In the genomic region with DNA sequence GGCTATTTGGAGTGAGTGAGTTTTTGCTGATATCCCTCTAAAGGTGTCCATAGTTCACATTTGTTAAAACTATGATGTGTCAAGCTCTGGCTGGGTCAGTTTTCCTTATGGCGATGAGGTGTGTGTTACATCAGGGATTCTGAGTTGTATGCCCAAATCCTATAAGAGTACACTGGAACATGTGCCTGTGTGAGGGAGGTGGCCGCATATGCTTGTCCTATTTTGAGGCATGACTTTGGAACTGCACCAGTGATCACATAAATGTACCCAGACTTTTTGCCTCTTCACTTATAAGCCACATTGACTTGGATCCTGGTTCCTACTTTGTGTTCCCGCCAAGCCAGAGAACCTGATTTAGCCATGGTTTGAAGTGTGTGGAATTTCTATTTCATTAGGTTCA, we compare ENCODE assay signal across 21 cellular contexts.
DNase-seq lines count a peak whose midpoint lies in the region; ATAC-seq, FAIRE-seq and TF ChIP-seq lines count a peak whose summit lies in the region.
"Had no signal": no experiment of that assay in that cellular context is flagged by ENCODE, and none has a peak within 500 bp of the region (broad histone marks: within the 10 kb centered on the region; RNA-seq: fewer than 3 reads in every experiment).

No MANE protein-coding gene starts in this region.

- no peaks in the 10 kb centered on the region for H3K79me2 ChIP-seq in parathyroid adenoma

- H3K4me1 Mint-ChIP-seq in WTC11, result peaks cover 7% of the 10 kb centered on the region
- H3K4me1 Mint-ChIP-seq: B cell had no signal

- no peak overlapping the region for H3K27ac Mint-ChIP-seq in WTC11
- H3K27ac Mint-ChIP-seq: B cell; CD4-positive, alpha-beta T cell; CD8-positive, alpha-beta T cell had no signal

- H3K27me3 ChIP-seq in bronchial epithelial cell (ENCODE audit: control insufficient read depth, insufficient read depth, low read length) (no peaks in the 10 kb centered on the region), parathyroid adenoma (ENCODE audit: control insufficient read depth, insufficient read depth, low read length) (no peaks in the 10 kb centered on the region)
- H3K27me3 ChIP-seq: BLaER1 treated with 17β-estradiol and CSF1 and Interleukin-3, amounts not matched to agents 10 nM and 100 nM had no signal

- H3K4me2 ChIP-seq in parathyroid adenoma (ENCODE audit: low read length), result peak overlapping the region; percentile 23
- H3K4me2 ChIP-seq: A549; BLaER1 treated with 17β-estradiol and CSF1 and Interleukin-3, amounts not matched to agents 10 nM and 100 nM had no signal

- no peak for DNase-seq in bronchial epithelial cell (ENCODE audit: low read depth)
- peak; percentile 22 for DNase-seq in inferior parietal cortex (ENCODE audit: extremely low spot score)
- no peak for DNase-seq in WTC11 (ENCODE audit: low spot score)
- DNase-seq: AML-193; Caco-2; Calu3; CD4-positive, alpha-beta T cell; CD8-positive, alpha-beta T cell; GF-D8 had no signal

- FAIRE-seq in bronchial epithelial cell (lab: Jason Lieb, UNC), result peak; percentile 7
- FAIRE-seq: A549, D721Med, G401.6, GM12891, GM19239 had no signal

- H3K4me1 ChIP-seq in parathyroid adenoma, result peaks cover 23% of the 10 kb centered on the region
- H3K4me1 ChIP-seq: A549, Caco-2 had no signal

- peak overlapping the region; percentile 75 for H3K27ac ChIP-seq in parathyroid adenoma
- H3K27ac ChIP-seq: 22Rv1; A549; BLaER1 treated with 17β-estradiol and CSF1 and Interleukin-3, amounts not matched to agents 10 nM and 100 nM; C4-2B had no signal

- H3K4me3 ChIP-seq in bronchial epithelial cell (ENCODE audit: low read depth, low read length), result no peak overlapping the region
- H3K4me3 ChIP-seq in parathyroid adenoma (ENCODE audit: low read depth, low read length), result no peak overlapping the region
- H3K4me3 ChIP-seq: A549; BLaER1 treated with 17β-estradiol and CSF1 and Interleukin-3, amounts not matched to agents 10 nM and 100 nM had no signal

- TF ChIP-seq CTCF in bronchial epithelial cell (IDR thresholded peaks at IDR 0.05; ENCODE audit: insufficient read depth, low read length, severe bottlenecking), result no peak
- no peak for TF ChIP-seq CTCF in parathyroid adenoma (IDR thresholded peaks at IDR 0.05)
- TF ChIP-seq CTCF in WTC11 (IDR thresholded peaks at IDR 0.05), result no peak

- H3K36me3 ChIP-seq in bronchial epithelial cell (ENCODE audit: control insufficient read depth, insufficient read depth, low read length), result no peaks in the 10 kb centered on the region
- no peaks in the 10 kb centered on the region for H3K36me3 ChIP-seq in parathyroid adenoma (ENCODE audit: control insufficient read depth, insufficient read depth, low read length)
- H3K36me3 ChIP-seq: BLaER1 treated with 17β-estradiol and CSF1 and Interleukin-3, amounts not matched to agents 10 nM and 100 nM had no signal

- POLR2A ChIA-PET in WTC11 (lab: Charles Lee), result no interaction called here

- H3K9me3 Mint-ChIP-seq in WTC11, result peaks cover under 1% of the 10 kb centered on the region; the same call in 1 of the 2 replicates
- H3K9me3 Mint-ChIP-seq: CD4-positive, alpha-beta T cell; CD8-positive, alpha-beta T cell had no signal

- H3K4me3 Mint-ChIP-seq in WTC11, result no peak overlapping the region
- H3K4me3 Mint-ChIP-seq: B cell; CD4-positive, alpha-beta T cell; CD8-positive, alpha-beta T cell had no signal

- H3K9ac ChIP-seq in parathyroid adenoma, result no peak overlapping the region
- H3K9ac ChIP-seq: BLaER1 treated with 17β-estradiol and CSF1 and Interleukin-3, amounts not matched to agents 10 nM and 100 nM had no signal

- no peaks in the 10 kb centered on the region for H3K27me3 Mint-ChIP-seq in WTC11 (ENCODE audit: low read depth)
- H3K27me3 Mint-ChIP-seq: B cell; CD4-positive, alpha-beta T cell had no signal

- ATAC-seq in HG03457 (IDR thresholded peaks at IDR 0.05; ENCODE audit: unreplicated experiment) (no peak), WTC11 (no peak), HG02981 (IDR thresholded peaks at IDR 0.05; ENCODE audit: unreplicated experiment) (no peak)
- ATAC-seq: A549; CD8-positive, alpha-beta T cell had no signal

- no peaks in the 10 kb centered on the region for H3K9me3 ChIP-seq in parathyroid adenoma (ENCODE audit: control insufficient read depth, low read length)
- H3K9me3 ChIP-seq: A549; BLaER1 treated with 17β-estradiol and CSF1 and Interleukin-3, amounts not matched to agents 10 nM and 100 nM had no signal

- CTCF ChIA-PET in WTC11 (lab: Charles Lee), result no interaction called here

- H3K36me3 Mint-ChIP-seq in WTC11, result no peaks in the 10 kb centered on the region
- H3K36me3 Mint-ChIP-seq: CD8-positive, alpha-beta T cell had no signal

- no peak overlapping the region for H2AFZ ChIP-seq in parathyroid adenoma

TF ChIP-seq in WTC11, 78 proteins besides CTCF, POLR2A, EP300 and RAD21 (continues in another document):
- TF ChIP-seq ZNF138 (CRISPR knock-in tag; conservative IDR thresholded peaks at IDR 0.05) (no peak), NR3C1 (CRISPR knock-in tag; conservative IDR thresholded peaks at IDR 0.05; ENCODE audit: low read depth) (no peak), USF1 (CRISPR knock-in tag; IDR thresholded peaks at IDR 0.05) (no peak), NFE2L1 (CRISPR knock-in tag; IDR thresholded peaks at IDR 0.05) (no peak), SMAD3 (CRISPR knock-in tag; IDR thresholded peaks at IDR 0.05; ENCODE audit: borderline replicate concordance) (no peak), ZNF416 (CRISPR knock-in tag; IDR thresholded peaks at IDR 0.05) (no peak), ZNF219 (CRISPR knock-in tag; IDR thresholded peaks at IDR 0.05; ENCODE audit: borderline replicate concordance) (no peak), NR2C2 (CRISPR knock-in tag; IDR thresholded peaks at IDR 0.05) (no peak), ZSCAN18 (CRISPR knock-in tag; IDR thresholded peaks at IDR 0.05) (no peak)
- TF ChIP-seq, protein P1, sequence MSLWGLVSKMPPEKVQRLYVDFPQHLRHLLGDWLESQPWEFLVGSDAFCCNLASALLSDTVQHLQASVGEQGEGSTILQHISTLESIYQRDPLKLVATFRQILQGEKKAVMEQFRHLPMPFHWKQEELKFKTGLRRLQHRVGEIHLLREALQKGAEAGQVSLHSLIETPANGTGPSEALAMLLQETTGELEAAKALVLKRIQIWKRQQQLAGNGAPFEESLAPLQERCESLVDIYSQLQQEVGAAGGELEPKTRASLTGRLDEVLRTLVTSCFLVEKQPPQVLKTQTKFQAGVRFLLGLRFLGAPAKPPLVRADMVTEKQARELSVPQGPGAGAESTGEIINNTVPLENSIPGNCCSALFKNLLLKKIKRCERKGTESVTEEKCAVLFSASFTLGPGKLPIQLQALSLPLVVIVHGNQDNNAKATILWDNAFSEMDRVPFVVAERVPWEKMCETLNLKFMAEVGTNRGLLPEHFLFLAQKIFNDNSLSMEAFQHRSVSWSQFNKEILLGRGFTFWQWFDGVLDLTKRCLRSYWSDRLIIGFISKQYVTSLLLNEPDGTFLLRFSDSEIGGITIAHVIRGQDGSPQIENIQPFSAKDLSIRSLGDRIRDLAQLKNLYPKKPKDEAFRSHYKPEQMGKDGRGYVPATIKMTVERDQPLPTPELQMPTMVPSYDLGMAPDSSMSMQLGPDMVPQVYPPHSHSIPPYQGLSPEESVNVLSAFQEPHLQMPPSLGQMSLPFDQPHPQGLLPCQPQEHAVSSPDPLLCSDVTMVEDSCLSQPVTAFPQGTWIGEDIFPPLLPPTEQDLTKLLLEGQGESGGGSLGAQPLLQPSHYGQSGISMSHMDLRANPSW (CRISPR knock-in tag; conservative IDR thresholded peaks at IDR 0.05; ENCODE audit: low read depth), result no peak
